Comparison of ENCODE assay signal across 30 cellular contexts in genomic region chr3:103787879-103788278, GRCh38.
"Had no signal": no experiment of that assay in that cellular context is flagged by ENCODE, and none has a peak within 500 bp of the region (broad histone marks: within the 10 kb centered on the region; RNA-seq: fewer than 3 reads in every experiment).

No MANE protein-coding gene starts in this region.

- H3K36me3 ChIP-seq: adrenal gland, breast epithelium, esophagus muscularis mucosa, gastrocnemius medialis, heart left ventricle had no signal

- FAIRE-seq: colon had no signal

- H3K9me3 ChIP-seq: adrenal gland, breast epithelium, esophagus muscularis mucosa, gastrocnemius medialis had no signal

- H3K4me1 ChIP-seq: adrenal gland, breast epithelium, esophagus muscularis mucosa, foreskin keratinocyte had no signal

- ATAC-seq: activated CD4-positive, alpha-beta T cell treated with anti-CD3 and anti-CD28 coated beads for 36 hours; activated CD8-positive, alpha-beta memory T cell treated with anti-CD3 and anti-CD28 coated beads, Interleukin-2, amount 10 ng/mL, durations not matched to agents 7 days and 5 days; activated CD8-positive, alpha-beta T cell treated with anti-CD3 and anti-CD28 coated beads, Interleukin-2, amount 10 ng/mL, durations not matched to agents 7 days and 5 days; activated naive CD8-positive, alpha-beta T cell treated with anti-CD3 and anti-CD28 coated beads, Interleukin-2, amount 50 U/mL, for 24 hours; effector memory CD8-positive, alpha-beta T cell; foreskin keratinocyte; heart left ventricle had no signal

- H3K4me3 ChIP-seq: adrenal gland, breast epithelium, esophagus muscularis mucosa, gastrocnemius medialis, heart left ventricle had no signal

- H3K27me3 ChIP-seq: adrenal gland, breast epithelium, esophagus muscularis mucosa, foreskin keratinocyte, gastrocnemius medialis, heart left ventricle had no signal

- DNase-seq: activated CD4-positive, alpha-beta memory T cell treated with anti-CD3 and anti-CD28 coated beads for 36 hours; activated CD4-positive, alpha-beta T cell treated with anti-CD3 and anti-CD28 coated beads for 36 hours; activated CD4-positive, alpha-beta T cell treated with anti-CD3 and anti-CD28 coated beads, Interleukin-2, amount 10 ng/mL, durations not matched to agents 24 days and 14 days; activated CD4-positive, CD25-positive, alpha-beta regulatory T cell; activated CD4-positive, CD25-positive, alpha-beta regulatory T cell treated with anti-CD3 and anti-CD28 coated beads, Interleukin-2, amount 50 U/mL, for 72 hours; activated CD8-positive, alpha-beta memory T cell treated with anti-CD3 and anti-CD28 coated beads, Interleukin-2, amount 10 ng/mL, durations not matched to agents 7 days and 5 days; activated CD8-positive, alpha-beta memory T cell treated with anti-CD3 and anti-CD28 coated beads, Interleukin-2, amount 50 U/mL, for 4 hours; activated CD8-positive, alpha-beta T cell treated with anti-CD3 and anti-CD28 coated beads, Interleukin-2, amount 10 ng/mL, durations not matched to agents 7 days and 5 days; activated effector memory CD4-positive, alpha-beta T cell treated with anti-CD3 and anti-CD28 coated beads, Interleukin-2, amount 50 U/mL, for 16 hours; activated naive CD4-positive, alpha-beta T cell treated with anti-CD3 and anti-CD28 coated beads for 36 hours; activated naive CD8-positive, alpha-beta T cell treated with anti-CD3 and anti-CD28 coated beads for 36 hours; activated naive CD8-positive, alpha-beta T cell treated with anti-CD3 and anti-CD28 coated beads, Interleukin-2, amount 50 U/mL, for 24 hours; activated T-cell treated with anti-CD3 and anti-CD28 coated beads, Interleukin-2, amount 50 U/mL, for 1 hour; activated T-cell treated with anti-CD3 and anti-CD28 coated beads, Interleukin-2, amount 50 U/mL, for 48 hours; adrenal gland; amygdala; aorta; cortex of kidney; dermis blood vessel endothelial cell; effector CD4-positive, alpha-beta T cell; effector memory CD8-positive, alpha-beta T cell; erythroblast; foreskin keratinocyte; gastrocnemius medialis; glutamatergic neuron; heart left ventricle; T-helper 2 cell had no signal

- H3K27ac ChIP-seq: adrenal gland, breast epithelium, esophagus muscularis mucosa, foreskin keratinocyte, heart left ventricle had no signal
